In the genomic region with DNA sequence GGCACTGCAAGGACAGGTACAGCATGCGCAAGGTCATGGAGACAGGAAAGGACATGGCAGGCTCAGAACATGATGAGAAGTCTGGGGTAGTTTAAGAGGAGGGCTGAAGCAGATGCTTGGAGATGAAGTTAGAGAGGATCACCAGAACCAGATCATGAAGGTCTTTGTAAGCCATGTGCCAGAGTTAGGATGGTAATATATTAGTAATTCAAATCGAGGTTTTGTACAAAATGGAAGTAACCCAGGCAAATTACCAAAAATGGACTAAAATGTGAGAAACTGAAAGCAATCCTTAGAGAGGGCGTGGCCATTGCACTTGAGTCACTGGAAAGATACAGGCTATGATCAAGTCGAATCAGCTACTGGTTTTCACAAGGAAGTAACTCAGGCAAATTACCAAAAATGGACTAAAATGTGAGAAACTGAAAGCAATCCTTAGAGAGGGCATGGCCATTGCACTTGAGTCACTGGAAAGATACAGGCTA, we compare ENCODE assay signal across 9 cellular contexts.
A peak's percentile ranks its signal among the peaks of the same experiment; 100 is the strongest.
DNase-seq lines count a peak whose midpoint lies in the region; ATAC-seq and TF ChIP-seq lines count a peak whose summit lies in the region.
"Had no signal": no experiment of that assay in that cellular context is flagged by ENCODE, and none has a peak within 500 bp of the region (broad histone marks: within the 10 kb centered on the region; RNA-seq: fewer than 3 reads in every experiment).

No MANE protein-coding gene starts in this region.

- H3K27ac ChIP-seq in RWPE1, result no peak overlapping the region

- no peak for TF ChIP-seq POLR2A in GM18505 (IDR thresholded peaks at IDR 0.05; ENCODE audit: borderline replicate concordance, extremely low read depth, insufficient read depth, insufficient read length)

- POLR2A ChIA-PET in RWPE1 (lab: Yijun Ruan, JAX; ENCODE audit: low non-redundant PET), result no interaction called here

- no peak overlapping the region for H3K4me3 ChIP-seq in HFF-Myc (replicated peaks; ENCODE audit: low read depth, low read length)

- CTCF ChIA-PET in RWPE1 (lab: Yijun Ruan, JAX), result interaction anchor here (0.8 kb wide), 1 partner anchor 164 kb away, joined by 4 read pairs; no protein-coding TSS in a partner anchor

- peak; percentile 60 for ATAC-seq in GM18505 (IDR thresholded peaks at IDR 0.05; ENCODE audit: unreplicated experiment)

- peak; percentile 31 for DNase-seq in HFF-Myc (ENCODE audit: extremely low read depth, low read depth)
- DNase-seq in RWPE1 (ENCODE audit: low spot score), result peak; percentile 13
- DNase-seq in iris pigment epithelial cell (ENCODE audit: low read depth), result peak; percentile 76
- no peak for DNase-seq in activated effector memory CD4-positive, alpha-beta T cell treated with anti-CD3 and anti-CD28 coated beads, Interleukin-2, amount 50 U/mL, for 16 hours
- no peak for DNase-seq in anterior cingulate cortex (lab: John Stamatoyannopoulos, UW)
- DNase-seq in GM10266 (ENCODE audit: extremely low spot score), result no peak
- DNase-seq in middle frontal gyrus (ENCODE audit: extremely low spot score, low spot score), result no peak
- DNase-seq: activated B cell treated with CpG ODN at 0.5 μM for 24 hours had no signal

- TF ChIP-seq CTCF in HFF-Myc (IDR thresholded peaks at IDR 0.05; ENCODE audit: low read depth, low read length, missing control alignments) (no peak), RWPE1 (conservative IDR thresholded peaks at IDR 0.05; ENCODE audit: low read depth) (no peak), GM10266 (IDR thresholded peaks at IDR 0.05; ENCODE audit: control insufficient read depth, insufficient read depth, low read depth, missing control alignments) (no peak)

Comparison
In these comparisons a context has a peak if more than half of its experiments do, and no peak if none do; other contexts are left out.
1. DNase-seq: peak in HFF-Myc (single experiment), RWPE1 (single experiment) and iris pigment epithelial cell (single experiment); none in activated effector memory CD4-positive, alpha-beta T cell treated with anti-CD3 and anti-CD28 coated beads, Interleukin-2, amount 50 U/mL, for 16 hours (single experiment), anterior cingulate cortex (0 of 58), GM10266 (single experiment) and middle frontal gyrus (single experiment).